Comparison of ENCODE assay signal across 1 cellular context in the genomic region with DNA sequence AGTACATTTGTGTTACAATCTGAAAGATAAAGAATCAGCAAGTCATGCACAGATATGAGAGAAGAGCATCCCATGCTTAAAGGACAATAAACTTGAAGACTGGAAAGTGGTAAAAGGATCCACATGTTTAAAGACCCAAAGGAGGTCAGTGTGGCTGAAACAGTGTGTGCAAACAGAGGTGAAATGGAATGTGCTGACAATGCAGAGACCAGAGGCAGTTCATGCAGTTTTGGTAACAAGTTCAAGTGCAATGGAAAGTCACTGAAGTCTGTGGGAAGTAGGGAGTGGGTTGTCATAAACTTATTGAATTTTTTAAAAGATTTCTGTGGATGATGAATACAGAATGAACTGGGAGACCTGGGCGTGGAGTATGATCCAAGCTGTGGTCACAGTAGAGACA.
TF ChIP-seq lines count a peak whose summit lies in the region.

No MANE protein-coding gene starts in this region.

TF ChIP-seq in GM23338, 12 proteins besides CTCF, POLR2A, EP300 and RAD21 (continued from another document):
- no peak for TF ChIP-seq ZNF462 (CRISPR knock-in tag; IDR thresholded peaks at IDR 0.05)
- TF ChIP-seq JUNB (IDR thresholded peaks at IDR 0.05; ENCODE audit: unreplicated experiment): no peak
- no peak for TF ChIP-seq STAT1 (IDR thresholded peaks at IDR 0.05; ENCODE audit: unreplicated experiment)
- no peak for TF ChIP-seq EZH2 (IDR thresholded peaks at IDR 0.05; ENCODE audit: low read depth, unreplicated experiment)
- no peak for TF ChIP-seq ZNF331 (CRISPR knock-in tag; IDR thresholded peaks at IDR 0.05; ENCODE audit: low read depth)
- no peak for TF ChIP-seq ETS1 (IDR thresholded peaks at IDR 0.05)
- TF ChIP-seq REST (IDR thresholded peaks at IDR 0.05; ENCODE audit: unreplicated experiment): no peak
- TF ChIP-seq EZH2phosphoT487 (IDR thresholded peaks at IDR 0.05; ENCODE audit: unreplicated experiment): no peak
- no peak for TF ChIP-seq ZNF114 (CRISPR knock-in tag; IDR thresholded peaks at IDR 0.05)
- no peak for TF ChIP-seq NANOG (IDR thresholded peaks at IDR 0.05; ENCODE audit: borderline replicate concordance)
- no peak for TF ChIP-seq POLR2AphosphoS5 (IDR thresholded peaks at IDR 0.05; ENCODE audit: low read depth)
